13 cellular contexts compared by ENCODE assay signal in the genomic region with DNA sequence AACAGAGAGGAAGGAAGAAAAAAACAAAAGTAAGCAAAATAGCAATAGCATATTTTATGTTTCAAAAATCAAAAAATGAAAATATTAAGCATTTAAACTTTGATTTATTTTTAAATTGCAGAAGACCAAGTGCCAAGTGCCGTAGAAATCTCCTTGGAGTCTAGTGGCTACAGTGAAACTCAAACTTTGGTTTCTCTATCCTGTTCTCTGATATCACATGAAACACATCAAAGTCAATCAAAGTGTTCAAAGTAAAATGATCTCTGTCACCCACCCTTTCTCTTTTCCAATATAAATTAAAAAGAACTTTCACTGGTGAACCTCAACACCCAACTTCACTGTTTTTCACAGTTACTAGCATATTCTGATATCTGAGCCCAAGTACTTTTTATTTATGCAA.
"Had no signal": no experiment of that assay in that cellular context is flagged by ENCODE, and none has a peak within 500 bp of the region (broad histone marks: within the 10 kb centered on the region; RNA-seq: fewer than 3 reads in every experiment).

No MANE protein-coding gene starts in this region.

- H3K36me3 ChIP-seq: brain microvascular endothelial cell, gastrocnemius medialis, neural progenitor cell, tibial nerve had no signal

- H3K36me3 Mint-ChIP-seq: WTC11 had no signal

- H3K9me3 Mint-ChIP-seq: effector memory CD8-positive, alpha-beta T cell; neural progenitor cell; WTC11 had no signal

- DNase-seq: activated gamma-delta T cell; brain microvascular endothelial cell; effector memory CD8-positive, alpha-beta T cell; gastrocnemius medialis; kidney glomerular epithelial cell; stimulated activated CD4-positive, alpha-beta T cell treated with anti-CD3 and anti-CD28 coated beads, Interleukin-15, amount 100 ng/mL, for 24 hours; stimulated activated CD4-positive, alpha-beta T cell treated with anti-CD3 and anti-CD28 coated beads, Interleukin-4, amount 100 ng/mL, for 24 hours had no signal

- H3K9me3 ChIP-seq: gastrocnemius medialis, SJSA1, tibial nerve had no signal

- H3K27ac ChIP-seq: brain microvascular endothelial cell, epithelial cell of prostate, gastrocnemius medialis, neural progenitor cell, parathyroid adenoma, SJSA1, tibial nerve had no signal

- H3K27ac Mint-ChIP-seq: effector memory CD8-positive, alpha-beta T cell; neural progenitor cell; WTC11 had no signal

- H3K4me3 Mint-ChIP-seq: effector memory CD8-positive, alpha-beta T cell; neural progenitor cell; WTC11 had no signal

- H3K4me1 Mint-ChIP-seq: WTC11 had no signal

- ATAC-seq: effector memory CD8-positive, alpha-beta T cell; gastrocnemius medialis; WTC11 had no signal

- H3K4me1 ChIP-seq: gastrocnemius medialis, parathyroid adenoma, tibial nerve had no signal

- H3K27me3 ChIP-seq: brain microvascular endothelial cell, gastrocnemius medialis, neural progenitor cell, SJSA1, tibial nerve had no signal

- H3K4me3 ChIP-seq: gastrocnemius medialis, neural progenitor cell, SJSA1, tibial nerve had no signal
